2 cellular contexts compared by ENCODE assay signal in the genomic region with DNA sequence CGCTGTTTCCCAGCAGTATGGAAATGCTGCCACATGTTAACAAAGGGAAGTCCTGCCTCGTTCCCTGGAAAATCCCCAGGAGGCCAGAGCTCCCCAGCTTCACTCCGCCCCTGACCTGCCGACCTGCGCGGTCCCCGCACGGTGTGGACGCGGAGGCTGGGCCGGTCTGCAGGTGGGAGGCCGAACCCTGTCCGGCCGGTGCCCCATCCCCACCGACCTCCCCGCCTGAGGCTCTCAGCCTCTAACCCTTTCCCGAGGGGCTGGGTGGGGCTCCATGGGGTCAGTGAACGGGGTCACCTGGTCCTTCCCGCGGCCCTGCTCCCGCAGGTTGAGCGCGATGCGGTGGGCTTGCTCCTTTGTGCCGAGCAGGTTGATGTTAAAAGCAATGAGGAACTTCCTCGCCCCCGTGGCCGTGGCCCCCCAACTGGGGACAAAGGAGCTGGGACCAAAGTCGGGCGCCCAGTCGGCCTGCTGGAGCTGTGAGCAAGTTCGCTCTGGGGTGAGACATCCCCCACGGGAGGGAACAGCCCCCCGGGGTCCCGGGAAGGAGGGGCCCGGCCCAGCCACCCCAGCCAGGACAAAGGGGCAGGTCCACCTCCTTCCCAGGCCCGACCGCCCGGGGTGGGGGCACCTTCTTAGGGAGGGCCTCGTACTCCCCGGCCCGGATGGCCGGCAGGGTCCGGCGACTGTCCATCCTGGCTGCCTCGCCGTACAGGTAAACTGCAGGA.
TF ChIP-seq lines count a peak whose summit lies in the region.

No MANE protein-coding gene starts in this region.

TF ChIP-seq in WTC11, 78 proteins besides CTCF, POLR2A, EP300 and RAD21:
- TF ChIP-seq, protein P1, sequence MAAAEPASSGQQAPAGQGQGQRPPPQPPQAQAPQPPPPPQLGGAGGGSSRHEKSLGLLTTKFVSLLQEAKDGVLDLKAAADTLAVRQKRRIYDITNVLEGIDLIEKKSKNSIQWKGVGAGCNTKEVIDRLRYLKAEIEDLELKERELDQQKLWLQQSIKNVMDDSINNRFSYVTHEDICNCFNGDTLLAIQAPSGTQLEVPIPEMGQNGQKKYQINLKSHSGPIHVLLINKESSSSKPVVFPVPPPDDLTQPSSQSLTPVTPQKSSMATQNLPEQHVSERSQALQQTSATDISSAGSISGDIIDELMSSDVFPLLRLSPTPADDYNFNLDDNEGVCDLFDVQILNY (CRISPR knock-in tag; IDR thresholded peaks at IDR 0.05), result no peak
- TF ChIP-seq AFF4 (CRISPR knock-in tag; IDR thresholded peaks at IDR 0.05; ENCODE audit: borderline replicate concordance) (no peak), ZNF232 (CRISPR knock-in tag; IDR thresholded peaks at IDR 0.05) (no peak), ZNF532 (CRISPR knock-in tag; IDR thresholded peaks at IDR 0.05; ENCODE audit: borderline replicate concordance) (no peak), CBFB (CRISPR knock-in tag; IDR thresholded peaks at IDR 0.05; ENCODE audit: low read depth) (no peak), ZNF263 (CRISPR knock-in tag; IDR thresholded peaks at IDR 0.05; ENCODE audit: low read depth) (no peak), OVOL2 (CRISPR knock-in tag; IDR thresholded peaks at IDR 0.05; ENCODE audit: borderline replicate concordance) (no peak), ZNF396 (CRISPR knock-in tag; IDR thresholded peaks at IDR 0.05; ENCODE audit: borderline replicate concordance) (no peak)
- TF ChIP-seq, protein P2, sequence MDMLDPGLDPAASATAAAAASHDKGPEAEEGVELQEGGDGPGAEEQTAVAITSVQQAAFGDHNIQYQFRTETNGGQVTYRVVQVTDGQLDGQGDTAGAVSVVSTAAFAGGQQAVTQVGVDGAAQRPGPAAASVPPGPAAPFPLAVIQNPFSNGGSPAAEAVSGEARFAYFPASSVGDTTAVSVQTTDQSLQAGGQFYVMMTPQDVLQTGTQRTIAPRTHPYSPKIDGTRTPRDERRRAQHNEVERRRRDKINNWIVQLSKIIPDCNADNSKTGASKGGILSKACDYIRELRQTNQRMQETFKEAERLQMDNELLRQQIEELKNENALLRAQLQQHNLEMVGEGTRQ (CRISPR knock-in tag; IDR thresholded peaks at IDR 0.05), result no peak
- TF ChIP-seq, protein P3, sequence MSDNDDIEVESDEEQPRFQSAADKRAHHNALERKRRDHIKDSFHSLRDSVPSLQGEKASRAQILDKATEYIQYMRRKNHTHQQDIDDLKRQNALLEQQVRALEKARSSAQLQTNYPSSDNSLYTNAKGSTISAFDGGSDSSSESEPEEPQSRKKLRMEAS (CRISPR knock-in tag; IDR thresholded peaks at IDR 0.05), result no peak
- TF ChIP-seq, protein P4, sequence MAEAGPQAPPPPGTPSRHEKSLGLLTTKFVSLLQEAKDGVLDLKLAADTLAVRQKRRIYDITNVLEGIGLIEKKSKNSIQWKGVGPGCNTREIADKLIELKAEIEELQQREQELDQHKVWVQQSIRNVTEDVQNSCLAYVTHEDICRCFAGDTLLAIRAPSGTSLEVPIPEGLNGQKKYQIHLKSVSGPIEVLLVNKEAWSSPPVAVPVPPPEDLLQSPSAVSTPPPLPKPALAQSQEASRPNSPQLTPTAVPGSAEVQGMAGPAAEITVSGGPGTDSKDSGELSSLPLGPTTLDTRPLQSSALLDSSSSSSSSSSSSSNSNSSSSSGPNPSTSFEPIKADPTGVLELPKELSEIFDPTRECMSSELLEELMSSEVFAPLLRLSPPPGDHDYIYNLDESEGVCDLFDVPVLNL (CRISPR knock-in tag; IDR thresholded peaks at IDR 0.05; ENCODE audit: borderline replicate concordance, low read depth), result no peak

TF ChIP-seq in HepG2, 621 proteins besides CTCF, POLR2A, EP300 and RAD21 (continues in another document):
- TF ChIP-seq ISL2 (CRISPR knock-in tag; IDR thresholded peaks at IDR 0.05) (no peak), AGO1 (IDR thresholded peaks at IDR 0.05; ENCODE audit: low read depth, low read length, poor library complexity, severe bottlenecking) (peak; percentile 17), TCF7L2 (IDR thresholded peaks at IDR 0.05; ENCODE audit: low read depth, low read length) (no peak), ZNF280B (CRISPR knock-in tag; IDR thresholded peaks at IDR 0.05; ENCODE audit: borderline replicate concordance) (no peak), AGO2 (optimal IDR thresholded peaks at IDR 0.05; ENCODE audit: low read depth, low read length) (peak; percentile 79), RBFOX2 (IDR thresholded peaks at IDR 0.05; ENCODE audit: low read depth, low read length) (peak; percentile 68), YEATS4 (CRISPR knock-in tag; IDR thresholded peaks at IDR 0.05; ENCODE audit: borderline replicate concordance) (0 out of 2 replicates have a peak, but pooled peaks have one; percentile 14), TRIM22 (IDR thresholded peaks at IDR 0.05) (no peak), TBX3 (IDR thresholded peaks at IDR 0.05; ENCODE audit: borderline replicate concordance) (no peak), ZNF646 (CRISPR knock-in tag; IDR thresholded peaks at IDR 0.05) (no peak), TCF12 (IDR thresholded peaks at IDR 0.05) (no peak), TCF12 (CRISPR knock-in tag; IDR thresholded peaks at IDR 0.05) (no peak), RNF2 (conservative IDR thresholded peaks at IDR 0.05; ENCODE audit: low read depth) (no peak), ZNF775 (CRISPR knock-in tag; IDR thresholded peaks at IDR 0.05; ENCODE audit: borderline replicate concordance) (no peak), ZBTB38 (CRISPR knock-in tag; IDR thresholded peaks at IDR 0.05) (peak; percentile 51; the same call in 1 of the 2 replicates), RORA (CRISPR knock-in tag; IDR thresholded peaks at IDR 0.05) (no peak), ATAD3A (CRISPR knock-in tag; IDR thresholded peaks at IDR 0.05) (no peak), FOXC1 (CRISPR knock-in tag; IDR thresholded peaks at IDR 0.05; ENCODE audit: borderline replicate concordance) (no peak), NR3C1 (CRISPR knock-in tag; IDR thresholded peaks at IDR 0.05) (no peak)
- TF ChIP-seq, protein P5, sequence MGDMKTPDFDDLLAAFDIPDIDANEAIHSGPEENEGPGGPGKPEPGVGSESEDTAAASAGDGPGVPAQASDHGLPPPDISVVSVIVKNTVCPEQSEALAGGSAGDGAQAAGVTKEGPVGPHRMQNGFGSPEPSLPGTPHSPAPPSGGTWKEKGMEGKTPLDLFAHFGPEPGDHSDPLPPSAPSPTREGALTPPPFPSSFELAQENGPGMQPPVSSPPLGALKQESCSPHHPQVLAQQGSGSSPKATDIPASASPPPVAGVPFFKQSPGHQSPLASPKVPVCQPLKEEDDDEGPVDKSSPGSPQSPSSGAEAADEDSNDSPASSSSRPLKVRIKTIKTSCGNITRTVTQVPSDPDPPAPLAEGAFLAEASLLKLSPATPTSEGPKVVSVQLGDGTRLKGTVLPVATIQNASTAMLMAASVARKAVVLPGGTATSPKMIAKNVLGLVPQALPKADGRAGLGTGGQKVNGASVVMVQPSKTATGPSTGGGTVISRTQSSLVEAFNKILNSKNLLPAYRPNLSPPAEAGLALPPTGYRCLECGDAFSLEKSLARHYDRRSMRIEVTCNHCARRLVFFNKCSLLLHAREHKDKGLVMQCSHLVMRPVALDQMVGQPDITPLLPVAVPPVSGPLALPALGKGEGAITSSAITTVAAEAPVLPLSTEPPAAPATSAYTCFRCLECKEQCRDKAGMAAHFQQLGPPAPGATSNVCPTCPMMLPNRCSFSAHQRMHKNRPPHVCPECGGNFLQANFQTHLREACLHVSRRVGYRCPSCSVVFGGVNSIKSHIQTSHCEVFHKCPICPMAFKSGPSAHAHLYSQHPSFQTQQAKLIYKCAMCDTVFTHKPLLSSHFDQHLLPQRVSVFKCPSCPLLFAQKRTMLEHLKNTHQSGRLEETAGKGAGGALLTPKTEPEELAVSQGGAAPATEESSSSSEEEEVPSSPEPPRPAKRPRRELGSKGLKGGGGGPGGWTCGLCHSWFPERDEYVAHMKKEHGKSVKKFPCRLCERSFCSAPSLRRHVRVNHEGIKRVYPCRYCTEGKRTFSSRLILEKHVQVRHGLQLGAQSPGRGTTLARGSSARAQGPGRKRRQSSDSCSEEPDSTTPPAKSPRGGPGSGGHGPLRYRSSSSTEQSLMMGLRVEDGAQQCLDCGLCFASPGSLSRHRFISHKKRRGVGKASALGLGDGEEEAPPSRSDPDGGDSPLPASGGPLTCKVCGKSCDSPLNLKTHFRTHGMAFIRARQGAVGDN (CRISPR knock-in tag; IDR thresholded peaks at IDR 0.05), result peak; percentile 1; the same call in 1 of the 2 replicates
- TF ChIP-seq, protein P6, sequence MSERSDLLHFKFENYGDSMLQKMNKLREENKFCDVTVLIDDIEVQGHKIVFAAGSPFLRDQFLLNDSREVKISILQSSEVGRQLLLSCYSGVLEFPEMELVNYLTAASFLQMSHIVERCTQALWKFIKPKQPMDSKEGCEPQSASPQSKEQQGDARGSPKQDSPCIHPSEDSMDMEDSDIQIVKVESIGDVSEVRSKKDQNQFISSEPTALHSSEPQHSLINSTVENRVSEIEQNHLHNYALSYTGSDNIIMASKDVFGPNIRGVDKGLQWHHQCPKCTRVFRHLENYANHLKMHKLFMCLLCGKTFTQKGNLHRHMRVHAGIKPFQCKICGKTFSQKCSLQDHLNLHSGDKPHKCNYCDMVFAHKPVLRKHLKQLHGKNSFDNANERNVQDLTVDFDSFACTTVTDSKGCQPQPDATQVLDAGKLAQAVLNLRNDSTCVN (CRISPR knock-in tag; IDR thresholded peaks at IDR 0.05; ENCODE audit: borderline replicate concordance), result no peak
- TF ChIP-seq, protein P7, sequence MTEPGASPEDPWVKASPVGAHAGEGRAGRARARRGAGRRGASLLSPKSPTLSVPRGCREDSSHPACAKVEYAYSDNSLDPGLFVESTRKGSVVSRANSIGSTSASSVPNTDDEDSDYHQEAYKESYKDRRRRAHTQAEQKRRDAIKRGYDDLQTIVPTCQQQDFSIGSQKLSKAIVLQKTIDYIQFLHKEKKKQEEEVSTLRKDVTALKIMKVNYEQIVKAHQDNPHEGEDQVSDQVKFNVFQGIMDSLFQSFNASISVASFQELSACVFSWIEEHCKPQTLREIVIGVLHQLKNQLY (CRISPR knock-in tag; IDR thresholded peaks at IDR 0.05), result no peak
